In genomic region chr16:50310308-50311133, GRCh38 we compare ENCODE assay signal across 11 cellular contexts. TPM values are rescaled to one million over a fixed set of nuclear protein-coding genes. Genes with fewer than 3 reads are reported as not detected.
DNase-seq lines count a peak whose midpoint lies in the region; ATAC-seq, FAIRE-seq and TF ChIP-seq lines count a peak whose summit lies in the region.
"Had no signal": no experiment of that assay in that cellular context is flagged by ENCODE, and none has a peak within 500 bp of the region (broad histone marks: within the 10 kb centered on the region; RNA-seq: fewer than 3 reads in every experiment).

No MANE protein-coding gene starts in this region.

- peaks cover 57% of the 10 kb centered on the region for H3K36me3 Mint-ChIP-seq in activated CD8-positive, alpha-beta T cell treated with anti-CD3 and anti-CD28 coated beads, Interleukin-2, amount 10 ng/mL, durations not matched to agents 7 days and 5 days (ENCODE audit: low read depth)

- no peak overlapping the region for H2AFZ ChIP-seq in HepG2 (ENCODE audit: low read length)

- H3K9me3 Mint-ChIP-seq in activated CD8-positive, alpha-beta T cell treated with anti-CD3 and anti-CD28 coated beads, Interleukin-2, amount 10 ng/mL, durations not matched to agents 7 days and 5 days (ENCODE audit: insufficient read depth): no peaks in the 10 kb centered on the region
- H3K9me3 Mint-ChIP-seq: stimulated activated naive CD8-positive, alpha-beta T cell treated with anti-CD3 and anti-CD28 coated beads, Interleukin-15, Interleukin-2, amounts not matched to agents 100 ng/mL and 50 ng/mL, for 24 hours had no signal

- H3K4me3 Mint-ChIP-seq in activated CD8-positive, alpha-beta T cell treated with anti-CD3 and anti-CD28 coated beads, Interleukin-2, amount 10 ng/mL, durations not matched to agents 7 days and 5 days: no peak overlapping the region
- H3K4me3 Mint-ChIP-seq: stimulated activated naive CD8-positive, alpha-beta T cell treated with anti-CD3 and anti-CD28 coated beads, Interleukin-15, Interleukin-2, amounts not matched to agents 100 ng/mL and 50 ng/mL, for 24 hours had no signal

- no peak for ATAC-seq in activated CD8-positive, alpha-beta T cell treated with anti-CD3 and anti-CD28 coated beads, Interleukin-2, amount 10 ng/mL, durations not matched to agents 7 days and 5 days
- ATAC-seq in HepG2 (peak; percentile 32), GM21360 (IDR thresholded peaks at IDR 0.05; ENCODE audit: unreplicated experiment) (no peak)

- H3K27ac ChIP-seq in left ventricle myocardium inferior (replicated peaks): no peak overlapping the region
- H3K27ac ChIP-seq in HepG2 (ENCODE audit: extremely low read length, insufficient read depth, low read length): no peak overlapping the region

- H3K27me3 ChIP-seq in left ventricle myocardium inferior (ENCODE audit: low read depth) (no peaks in the 10 kb centered on the region), HepG2 (ENCODE audit: control insufficient read depth in 1 of 2, insufficient read depth in 2 of 2, low read length in 2 of 2) (peaks cover 0 to 20% of the 10 kb centered on the region in 2 experiments; a peak in 2 of 5 replicates)

- no peak overlapping the region for H3K4me3 ChIP-seq in left ventricle myocardium inferior
- peak overlapping the region in 1 of 3 experiments; percentile 49; a peak in 2 of 6 replicates for H3K4me3 ChIP-seq in HepG2 (replicated peaks in 1 of 3; ENCODE audit: insufficient read depth in 1 of 3, low read depth in 2 of 3, low read length in 3 of 3)

- BruUV-seq in HepG2 (replicated peaks; lab: Mats Ljungman, UMichigan): no TSS peak

- WGBS in HepG2 (ENCODE audit: low lambda C conversion rate): 39% methylated on average over 11 of the region's 18 CpGs

- H4K20me1 ChIP-seq in HepG2 (ENCODE audit: insufficient read depth, low read length): no peaks in the 10 kb centered on the region

- CTCF ChIA-PET in activated CD8-positive, alpha-beta T cell treated with anti-CD3 and anti-CD28 coated beads, Interleukin-2, amount 10 ng/mL, durations not matched to agents 7 days and 5 days (lab: Charles Lee): interaction anchor here (1.0 to 1.9 kb wide), 2 partner anchors 17 to 46 kb away, joined by 5 read pairs; no protein-coding TSS in a partner anchor
- CTCF ChIA-PET in HepG2 (lab: Yijun Ruan, JAX; ENCODE audit: low intra/inter-chr PET ratio, low total read pairs): interaction anchor here (0.6 kb wide), 1 partner anchor 65 kb away, joined by 3 read pairs; no protein-coding TSS in a partner anchor

- TF ChIP-seq RAD21 in HepG2 (CRISPR knock-in tag; IDR thresholded peaks at IDR 0.05): no peak

- peak overlapping the region; percentile 57 for H3K27ac Mint-ChIP-seq in activated CD8-positive, alpha-beta T cell treated with anti-CD3 and anti-CD28 coated beads, Interleukin-2, amount 10 ng/mL, durations not matched to agents 7 days and 5 days
- H3K27ac Mint-ChIP-seq: stimulated activated naive CD8-positive, alpha-beta T cell treated with anti-CD3 and anti-CD28 coated beads, Interleukin-15, Interleukin-2, amounts not matched to agents 100 ng/mL and 50 ng/mL, for 24 hours had no signal

- H3K9me3 ChIP-seq in left ventricle myocardium inferior (replicated peaks): no peaks in the 10 kb centered on the region
- H3K9me3 ChIP-seq in HepG2 (ENCODE audit: low read length): no peaks in the 10 kb centered on the region

- H3K4me2 ChIP-seq in HepG2 (ENCODE audit: low read depth, low read length): peak overlapping the region; percentile 67

- H3K4me1 Mint-ChIP-seq in activated CD8-positive, alpha-beta T cell treated with anti-CD3 and anti-CD28 coated beads, Interleukin-2, amount 10 ng/mL, durations not matched to agents 7 days and 5 days (ENCODE audit: low read depth): peaks cover 38% of the 10 kb centered on the region

- H3K4me1 ChIP-seq in left ventricle myocardium inferior (peaks cover 13% of the 10 kb centered on the region), HepG2 (ENCODE audit: insufficient read depth, low read length) (peaks cover 55% of the 10 kb centered on the region)

- no peak for TF ChIP-seq EP300 in HepG2 (IDR thresholded peaks at IDR 0.05; ENCODE audit: low read depth in 2 of 2, low read length in 2 of 2)
- TF ChIP-seq EP300 in HepG2 (CRISPR knock-in tag; IDR thresholded peaks at IDR 0.05; ENCODE audit: borderline replicate concordance): no peak

- TF ChIP-seq CTCF in left ventricle myocardium inferior (IDR thresholded peaks at IDR 0.05; ENCODE audit: borderline replicate concordance): no peak
- peak; percentile 22; the same call in 1 of the 2 replicates for TF ChIP-seq CTCF in HepG2 (CRISPR knock-in tag; IDR thresholded peaks at IDR 0.05)

- peaks cover 17% of the 10 kb centered on the region for H3K36me3 ChIP-seq in left ventricle myocardium inferior
- H3K36me3 ChIP-seq in HepG2 (replicated peaks in 1 of 2; ENCODE audit: control insufficient read depth in 1 of 2, insufficient read depth in 2 of 2, low read length in 2 of 2): peaks cover 8 to 10% of the 10 kb centered on the region in 2 experiments

- H3K79me2 ChIP-seq in HepG2 (ENCODE audit: insufficient read depth, low read length): no peaks in the 10 kb centered on the region

- TF ChIP-seq POLR2A in HepG2 (IDR thresholded peaks at IDR 0.05; ENCODE audit: insufficient read depth in 1 of 2, low read depth in 2 of 2, low read length in 2 of 2): no peak

- H3K27me3 Mint-ChIP-seq in activated CD8-positive, alpha-beta T cell treated with anti-CD3 and anti-CD28 coated beads, Interleukin-2, amount 10 ng/mL, durations not matched to agents 7 days and 5 days (ENCODE audit: low read depth): no peaks in the 10 kb centered on the region
- H3K27me3 Mint-ChIP-seq: stimulated activated naive CD8-positive, alpha-beta T cell treated with anti-CD3 and anti-CD28 coated beads, Interleukin-15, Interleukin-2, amounts not matched to agents 100 ng/mL and 50 ng/mL, for 24 hours had no signal

- peak; percentile 63 for DNase-seq in cardiac septum (ENCODE audit: low spot score)
- DNase-seq in left ventricle myocardium inferior: no peak
- DNase-seq in activated CD8-positive, alpha-beta T cell treated with anti-CD3 and anti-CD28 coated beads, Interleukin-2, amount 10 ng/mL, durations not matched to agents 7 days and 5 days: no peak
- DNase-seq in HepG2 (ENCODE audit: low spot score): peak; percentile 60
- no peak for DNase-seq in NCI-H345 treated with DMSO at 0.1 percent for 48 hours (lab: John Stamatoyannopoulos, UW; ENCODE audit: unreplicated experiment)
- DNase-seq in HCEC 1CT: no peak
- DNase-seq in NCI-H187 (lab: John Stamatoyannopoulos, UW): no peak
- DNase-seq: NK-92 treated with Interleukin-12 subunit alpha and Interleukin-12 subunit beta, amount 100 ng/mL, for 24 hours had no signal

- POLR2A ChIA-PET in activated CD8-positive, alpha-beta T cell treated with anti-CD3 and anti-CD28 coated beads, Interleukin-2, amount 10 ng/mL, durations not matched to agents 7 days and 5 days (lab: Charles Lee): interaction anchor here (0.5 to 1.2 kb wide), 2 partner anchors 17 to 21 kb away, joined by 3 to 5 read pairs; no protein-coding TSS in a partner anchor
- POLR2A ChIA-PET in HepG2 (lab: Yijun Ruan, JAX): interaction anchor here (1.0 to 2.2 kb wide), 4 partner anchors 13 to 210 kb away, joined by 3 to 12 read pairs (median 5); no protein-coding TSS in a partner anchor

- peak; percentile 53 for FAIRE-seq in HepG2 (lab: Jason Lieb, UNC)
- FAIRE-seq: endothelial cell of umbilical vein had no signal

- in situ Hi-C loops in HepG2 (cut with HindIII; ENCODE audit: extremely low pct_ligation_motif_present, low pct_unique_long_range_greater_than_20kb): no loop called here

- intact Hi-C loops in cardiac septum (cut with DNase I): no loop called here
- intact Hi-C loops in left ventricle myocardium inferior (cut with micrococcal nuclease): no loop called here
- intact Hi-C loops in HepG2 (cut with micrococcal nuclease; ENCODE audit: unreplicated experiment): no loop called here

- peak overlapping the region; percentile 17; the same call in 1 of the 2 replicates for H3K9ac ChIP-seq in HepG2 (ENCODE audit: insufficient read depth, low read depth, low read length)

RNA-seq across cellular contexts. Expression of gene ADCY7, which starts 44.2 kb away (rescaled TPM):
- total RNA-seq in cardiac septum (6.2 TPM), left ventricle myocardium inferior (9.7 TPM), HepG2 (2016; rRNA removed; fragmentation: Illumina TruSeq; extraction: Trizol) (2.3 and 4.3 TPM in 2 replicates)
- total RNA-seq in activated CD8-positive, alpha-beta T cell treated with anti-CD3 and anti-CD28 coated beads, Interleukin-2, amount 10 ng/mL, durations not matched to agents 7 days and 5 days: 100 to 1,000 TPM; 214 to 225 TPM
- 0.51 and 1.3 TPM in 2 replicates for total RNA-seq in HepG2 (2016; cell fraction: cytosol; rRNA removed; fragmentation: Illumina TruSeq; extraction: Trizol; ENCODE audit: low read depth)
- total RNA-seq in HepG2 (2016; cell fraction: insoluble cytoplasmic fraction; rRNA removed; fragmentation: Illumina TruSeq; extraction: Trizol): 2.5 and 4.5 TPM in 2 replicates
- total RNA-seq in HepG2 (2016; cell fraction: membrane; rRNA removed; fragmentation: Illumina TruSeq; extraction: Trizol): 1.1 and 1.8 TPM in 2 replicates
- total RNA-seq in HepG2 (2016; cell fraction: nucleus; rRNA removed; fragmentation: Illumina TruSeq; extraction: Trizol): 3.9 and 5.9 TPM in 2 replicates
- 2.2 and 3.7 TPM in 2 replicates for polyA plus RNA-seq in HepG2 (2011; rRNA removed)
- polyA plus RNA-seq in HepG2 (2011; cell fraction: cytosol; rRNA removed): 1.2 and 1.5 TPM in 2 replicates
- 14.6 and 16.9 TPM in 2 replicates for polyA plus RNA-seq in HepG2 (2011; cell fraction: nucleus; rRNA removed)
- polyA plus RNA-seq in HepG2 (2012): 1.7 and 3.0 TPM in 2 replicates
- 0.17 and 0.38 TPM in 2 replicates for polyA plus RNA-seq in HepG2 (2016; cell fraction: cytosol; fragmentation: Illumina TruSeq; extraction: Trizol; ENCODE audit: low read depth)
- 1.2 and 1.4 TPM in 2 replicates for polyA plus RNA-seq in HepG2 (2016; cell fraction: insoluble cytoplasmic fraction; fragmentation: Illumina TruSeq; extraction: Trizol; ENCODE audit: low read depth)
- polyA plus RNA-seq in HepG2 (2016; cell fraction: membrane; fragmentation: Illumina TruSeq; extraction: Trizol; ENCODE audit: low read depth): 0.44 and 0.47 TPM in 2 replicates
- 6.9 and 8.7 TPM in 2 replicates for polyA plus RNA-seq in HepG2 (2016; cell fraction: nucleus; fragmentation: Illumina TruSeq; extraction: Trizol; ENCODE audit: insufficient read depth, low read depth)
- polyA minus RNA-seq in HepG2 (2011; rRNA and poly(A)+ RNA removed; ENCODE audit: low replicate concordance): 17.5 and 40.6 TPM in 2 replicates
- polyA minus RNA-seq in HepG2 (2011; cell fraction: cytosol; rRNA and poly(A)+ RNA removed): 2.0 and 5.5 TPM in 2 replicates
- polyA minus RNA-seq in HepG2 (2011; cell fraction: nucleus; rRNA and poly(A)+ RNA removed): 9.0 and 10.2 TPM in 2 replicates

RNA-seq across cellular contexts. Expression of gene BRD7, which starts 58.3 kb away (rescaled TPM):
- total RNA-seq in cardiac septum (53.4 TPM), left ventricle myocardium inferior (52.3 TPM), HepG2 (2016; rRNA removed; fragmentation: Illumina TruSeq; extraction: Trizol) (149 and 169 TPM in 2 replicates)
- 10 to 100 TPM; 88.9 to 90.4 TPM for total RNA-seq in activated CD8-positive, alpha-beta T cell treated with anti-CD3 and anti-CD28 coated beads, Interleukin-2, amount 10 ng/mL, durations not matched to agents 7 days and 5 days
- 102 and 109 TPM in 2 replicates for total RNA-seq in HepG2 (2016; cell fraction: cytosol; rRNA removed; fragmentation: Illumina TruSeq; extraction: Trizol; ENCODE audit: low read depth)
- 149 and 160 TPM in 2 replicates for total RNA-seq in HepG2 (2016; cell fraction: insoluble cytoplasmic fraction; rRNA removed; fragmentation: Illumina TruSeq; extraction: Trizol)
- 211 and 234 TPM in 2 replicates for total RNA-seq in HepG2 (2016; cell fraction: membrane; rRNA removed; fragmentation: Illumina TruSeq; extraction: Trizol)
- total RNA-seq in HepG2 (2016; cell fraction: nucleus; rRNA removed; fragmentation: Illumina TruSeq; extraction: Trizol): 80.9 and 96.6 TPM in 2 replicates
- polyA plus RNA-seq in HepG2 (2011; rRNA removed): 68.3 and 82.3 TPM in 2 replicates
- 30.2 and 39.5 TPM in 2 replicates for polyA plus RNA-seq in HepG2 (2011; cell fraction: cytosol; rRNA removed)
- 39.2 and 41.3 TPM in 2 replicates for polyA plus RNA-seq in HepG2 (2011; cell fraction: nucleus; rRNA removed)
- polyA plus RNA-seq in HepG2 (2012): 76.6 and 93.4 TPM in 2 replicates
- 116 and 129 TPM in 2 replicates for polyA plus RNA-seq in HepG2 (2016; cell fraction: cytosol; fragmentation: Illumina TruSeq; extraction: Trizol; ENCODE audit: low read depth)
- polyA plus RNA-seq in HepG2 (2016; cell fraction: insoluble cytoplasmic fraction; fragmentation: Illumina TruSeq; extraction: Trizol; ENCODE audit: low read depth): 172 and 183 TPM in 2 replicates
- 185 and 200 TPM in 2 replicates for polyA plus RNA-seq in HepG2 (2016; cell fraction: membrane; fragmentation: Illumina TruSeq; extraction: Trizol; ENCODE audit: low read depth)
- 132 and 135 TPM in 2 replicates for polyA plus RNA-seq in HepG2 (2016; cell fraction: nucleus; fragmentation: Illumina TruSeq; extraction: Trizol; ENCODE audit: insufficient read depth, low read depth)
- polyA minus RNA-seq in HepG2 (2011; rRNA and poly(A)+ RNA removed; ENCODE audit: low replicate concordance): 44.7 and 45.9 TPM in 2 replicates
- 31.4 and 39.7 TPM in 2 replicates for polyA minus RNA-seq in HepG2 (2011; cell fraction: cytosol; rRNA and poly(A)+ RNA removed)
- 67.1 and 72.9 TPM in 2 replicates for polyA minus RNA-seq in HepG2 (2011; cell fraction: nucleus; rRNA and poly(A)+ RNA removed)

Comparison
In these comparisons a context has a peak if more than half of its experiments do, and no peak if none do; other contexts are left out.
1. DNase-seq: peak in cardiac septum (single experiment) and HepG2 (single experiment); none in left ventricle myocardium inferior (single experiment), activated CD8-positive, alpha-beta T cell treated with anti-CD3 and anti-CD28 coated beads, Interleukin-2, amount 10 ng/mL, durations not matched to agents 7 days and 5 days (single experiment), NCI-H345 treated with DMSO at 0.1 percent for 48 hours (single experiment), HCEC 1CT (single experiment) and NCI-H187 (0 of 2).
2. RNA of gene ADCY7, which starts 44.2 kb away (total RNA-seq): 214 to 225 TPM in activated CD8-positive, alpha-beta T cell treated with anti-CD3 and anti-CD28 coated beads, Interleukin-2, amount 10 ng/mL, durations not matched to agents 7 days and 5 days; 9.7 TPM in left ventricle myocardium inferior (single experiment), 6.2 TPM in cardiac septum (single experiment) and 0.51 to 5.9 TPM in HepG2; every median in the first group is over 10 times any median in the second.